In genomic region chr1:154749078-154749760, GRCh38 we compare ENCODE assay signal across 9 cellular contexts.
DNase-seq lines count a peak whose midpoint lies in the region; TF ChIP-seq lines count a peak whose summit lies in the region.
"Had no signal": no experiment of that assay in that cellular context is flagged by ENCODE, and none has a peak within 500 bp of the region (broad histone marks: within the 10 kb centered on the region; RNA-seq: fewer than 3 reads in every experiment).

No MANE protein-coding gene starts in this region.

- no peaks in the 10 kb centered on the region for H3K9me3 Mint-ChIP-seq in type B pancreatic cell

- TF ChIP-seq RAD21 in SK-N-SH (IDR thresholded peaks at IDR 0.05; ENCODE audit: low read length) = peak; percentile 47; the same call in 1 of the 2 replicates

- H2AFZ ChIP-seq in SK-N-SH (ENCODE audit: low read depth) = no peak overlapping the region

- TF ChIP-seq CTCF in AG04449 (IDR thresholded peaks at IDR 0.05; ENCODE audit: insufficient read depth, low read length, missing control alignments) (peak; percentile 32), GM12875 (IDR thresholded peaks at IDR 0.05; ENCODE audit: borderline replicate concordance, insufficient read depth, low read depth, low read length) (peak; percentile 60; the same call in 1 of the 2 replicates), SK-N-SH (IDR thresholded peaks at IDR 0.05) (peak; percentile 45), fibroblast of pulmonary artery (IDR thresholded peaks at IDR 0.05; ENCODE audit: low read length, missing control alignments) (peak; percentile 47), type B pancreatic cell (conservative IDR thresholded peaks at IDR 0.05) (peak; percentile 51)

- peaks cover 49% of the 10 kb centered on the region for H3K27me3 Mint-ChIP-seq in type B pancreatic cell

- DNase-seq in AG04449 (ENCODE audit: low read depth, low spot score) (no peak), SK-N-SH (no peak), fibroblast of pulmonary artery (ENCODE audit: low read depth) (peak; percentile 45), type B pancreatic cell (ENCODE audit: extremely low spot score, unreplicated experiment) (no peak), NCI-H510A treated with DMSO at 0.1 percent for 48 hours (lab: John Stamatoyannopoulos, UW) (no peak), mucosa of gallbladder (ENCODE audit: low spot score) (no peak), cerebellar nuclear complex (lab: John Stamatoyannopoulos, UW) (no peak)

- H4K20me1 ChIP-seq in SK-N-SH (ENCODE audit: insufficient read depth) = no peaks in the 10 kb centered on the region

- peaks cover 56% of the 10 kb centered on the region for H3K27me3 ChIP-seq in SK-N-SH (ENCODE audit: insufficient read depth)

- H3K9me3 ChIP-seq in SK-N-SH = no peaks in the 10 kb centered on the region

- H3K9me2 ChIP-seq in SK-N-SH = no peaks in the 10 kb centered on the region

- WGBS in SK-N-SH (ENCODE audit: low lambda C conversion rate) = 38% methylated on average over 8 of the region's 8 CpGs

- no peak for TF ChIP-seq EP300 in SK-N-SH (IDR thresholded peaks at IDR 0.05; ENCODE audit: borderline replicate concordance in 1 of 2, low read depth in 1 of 2, low read length in 1 of 2)

- no peaks in the 10 kb centered on the region for H3K36me3 Mint-ChIP-seq in type B pancreatic cell

- peak overlapping the region in 1 of 2 experiments; percentile 85; a peak in 1 of 4 replicates for H3K27ac ChIP-seq in SK-N-SH (ENCODE audit: low read depth in 2 of 2, low read length in 1 of 2)
- H3K27ac ChIP-seq: epithelial cell of prostate had no signal

- H3K4me1 Mint-ChIP-seq in type B pancreatic cell (ENCODE audit: unreplicated experiment) = peaks cover 33% of the 10 kb centered on the region

- H3K4me3 ChIP-seq in AG04449 (ENCODE audit: low read depth, low read length) (no peak overlapping the region), GM12875 (ENCODE audit: low read depth, low read length) (no peak overlapping the region), SK-N-SH (ENCODE audit: low read depth in 2 of 2, low read length in 1 of 2) (no peak overlapping the region), fibroblast of pulmonary artery (replicated peaks; ENCODE audit: low read depth, low read length) (no peak overlapping the region)

- no peak overlapping the region for H3K4me3 Mint-ChIP-seq in type B pancreatic cell

- H3F3A ChIP-seq in SK-N-SH (replicated peaks; ENCODE audit: insufficient read depth) = no peaks in the 10 kb centered on the region

- no peak overlapping the region for H3K9ac ChIP-seq in SK-N-SH

- POLR2A ChIA-PET in AG04449 (lab: Yijun Ruan, JAX) (interaction anchor here (0.6 kb wide), 1 partner anchor 19 kb away, joined by 3 read pairs; no protein-coding TSS in a partner anchor), SK-N-SH (lab: Yijun Ruan, JAX) (no interaction called here)

- no peaks in the 10 kb centered on the region for H3K36me3 ChIP-seq in SK-N-SH (replicated peaks in 1 of 2; ENCODE audit: control insufficient read depth in 1 of 2, insufficient read depth in 2 of 2, low read length in 1 of 2)

- H3K4me1 ChIP-seq in SK-N-SH (ENCODE audit: control insufficient read depth in 1 of 2, insufficient read depth in 2 of 2, low read depth in 1 of 2, low read length in 1 of 2) = peaks cover 0 to 53% of the 10 kb centered on the region in 2 experiments; a peak in 2 of 4 replicates

- H3K4me2 ChIP-seq in SK-N-SH = no peak overlapping the region

- no peaks in the 10 kb centered on the region for H3K79me2 ChIP-seq in SK-N-SH (ENCODE audit: insufficient read depth)

- no peak overlapping the region for H3K27ac Mint-ChIP-seq in type B pancreatic cell

- CTCF ChIA-PET in AG04449 (lab: Yijun Ruan, JAX) (interaction anchor here (1.5 to 3.3 kb wide), 5 partner anchors 9 to 190 kb away, joined by 3 to 13 read pairs (median 4); no protein-coding TSS in a partner anchor), SK-N-SH (lab: Yijun Ruan, JAX) (interaction anchor here (0.7 to 6.3 kb wide), 10 partner anchors 9 to 129 kb away, joined by 3 to 64 read pairs (median 4); no protein-coding TSS in a partner anchor)

TF ChIP-seq in SK-N-SH, 30 proteins besides CTCF, POLR2A, EP300 and RAD21:
- TF ChIP-seq USF2 (IDR thresholded peaks at IDR 0.05; ENCODE audit: borderline replicate concordance, low read depth, low read length) = no peak
- TF ChIP-seq USF1 (IDR thresholded peaks at IDR 0.05; ENCODE audit: borderline replicate concordance, low read depth) = no peak
- TF ChIP-seq FOSL2 (IDR thresholded peaks at IDR 0.05; ENCODE audit: borderline replicate concordance, low read depth) = no peak
- no peak for TF ChIP-seq TEAD4 (IDR thresholded peaks at IDR 0.05; ENCODE audit: borderline replicate concordance, insufficient read depth)
- TF ChIP-seq SMC3 (IDR thresholded peaks at IDR 0.05; ENCODE audit: low read depth, low read length) = peak; percentile 33; the same call in 1 of the 2 replicates
